ENCODE assay signal across 9 cellular contexts in genomic region chr2:143768991-143769390, GRCh38.
"Had no signal": no experiment of that assay in that cellular context is flagged by ENCODE, and none has a peak within 500 bp of the region (broad histone marks: within the 10 kb centered on the region; RNA-seq: fewer than 3 reads in every experiment).

No MANE protein-coding gene starts in this region.

- FAIRE-seq: HTR-8/SVneo had no signal

- H3K9ac ChIP-seq: GM23248 had no signal

- H3K9me3 ChIP-seq: HAP-1 had no signal

- H3K4me3 ChIP-seq: GM23248, HAP-1 had no signal

- H3K36me3 ChIP-seq: HAP-1 had no signal

- DNase-seq: GM23248, GOT3, H7, HFFc6, IMR-90, KBM-7 had no signal

- H3K27ac ChIP-seq: GM23248 had no signal

- ATAC-seq: HCT116 had no signal

- H2AFZ ChIP-seq: GM23248 had no signal

- H3K4me1 ChIP-seq: HAP-1 had no signal
